11 cellular contexts compared by ENCODE assay signal in the genomic region with DNA sequence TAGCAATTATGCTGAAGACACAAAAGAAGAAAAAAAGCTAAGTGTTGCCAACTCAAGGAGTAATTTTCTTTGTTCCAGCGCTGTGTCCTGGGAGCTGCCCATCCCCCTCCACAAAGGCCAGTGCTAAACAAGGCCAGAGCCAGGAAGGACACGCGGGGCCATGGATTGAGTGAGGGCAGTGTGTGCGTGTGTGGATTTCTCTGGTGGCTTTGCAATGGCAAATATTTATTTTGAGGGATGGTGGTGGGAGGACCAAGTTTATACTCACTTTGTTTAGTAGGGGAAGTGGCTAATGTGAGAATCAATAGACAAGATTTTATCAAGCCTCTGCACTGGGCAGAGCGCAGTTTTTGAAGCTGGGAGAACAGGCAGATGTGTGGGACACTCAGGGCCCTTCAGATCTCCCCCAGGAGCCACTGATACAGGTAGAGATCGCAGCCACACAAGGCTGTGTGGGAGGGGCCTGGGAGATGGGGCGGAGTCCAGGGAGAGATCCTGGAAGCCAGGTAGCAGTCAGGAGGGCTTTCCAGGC. TPM values are rescaled to one million over a fixed set of nuclear protein-coding genes. Genes with fewer than 3 reads are reported as not detected.
DNase-seq lines count a peak whose midpoint lies in the region; ATAC-seq and TF ChIP-seq lines count a peak whose summit lies in the region.
"Had no signal": no experiment of that assay in that cellular context is flagged by ENCODE, and none has a peak within 500 bp of the region (broad histone marks: within the 10 kb centered on the region; RNA-seq: fewer than 3 reads in every experiment).

No MANE protein-coding gene starts in this region.

- H3K79me2 ChIP-seq in HCT116 (ENCODE audit: insufficient read depth, low read length), result peaks cover 98% of the 10 kb centered on the region

- H3K9me2 ChIP-seq in HCT116 (ENCODE audit: insufficient read depth), result no peaks in the 10 kb centered on the region

- no peaks in the 10 kb centered on the region for H3K9me3 ChIP-seq in HCT116 (ENCODE audit: control insufficient read depth in 1 of 2, insufficient read depth in 1 of 2, low read depth in 1 of 2, low read length in 2 of 2)
- H3K9me3 ChIP-seq in iPS-20b (ENCODE audit: insufficient read depth, low read depth, low read length), result no peaks in the 10 kb centered on the region

- RAD21 ChIA-PET in HCT116 (lab: Charles Lee; ENCODE audit: low non-redundant PET in 1 of 2, low total read pairs in 2 of 2, uncharacterized antibody in 2 of 2, unreplicated experiment in 2 of 2), result no interaction called here

- H2AFZ ChIP-seq in HCT116 (ENCODE audit: low read depth, low read length, poor library complexity, severe bottlenecking), result no peak overlapping the region

- no peak for TF ChIP-seq POLR2A in HCT116 (IDR thresholded peaks at IDR 0.05; ENCODE audit: borderline replicate concordance, extremely low read depth, insufficient read depth, insufficient read length)

- H3K27me3 ChIP-seq in HCT116 (ENCODE audit: insufficient read depth, low read length) (no peaks in the 10 kb centered on the region), iPS-20b (ENCODE audit: insufficient read depth, low read length) (no peaks in the 10 kb centered on the region)

- peaks cover 31% of the 10 kb centered on the region; the same call in 1 of the 2 replicates for H4K20me1 ChIP-seq in HCT116 (ENCODE audit: insufficient read depth)

- intact Hi-C loops in HCT116 (cut with micrococcal nuclease), result no loop called here
- intact Hi-C loops in posterior vena cava (cut with DNase I), result loop anchor here in 1 of 2 donors (5.0 kb wide), 1 partner anchor 1683 kb away; no protein-coding TSS in a partner anchor

- CTCF ChIA-PET in HCT116 (lab: Charles Lee), result no interaction called here

- no peak overlapping the region for H3K4me3 ChIP-seq in HCT116 (replicated peaks in 1 of 2; ENCODE audit: low read depth in 1 of 2, low read length in 2 of 2)
- H3K4me3 ChIP-seq in iPS-20b (ENCODE audit: low read length), result no peak overlapping the region

- no peak for DNase-seq in HCT116 (ENCODE audit: low read depth, low spot score)
- peak; percentile 55 for DNase-seq in posterior vena cava (ENCODE audit: low spot score)
- DNase-seq in GM13976 (ENCODE audit: low spot score), result no peak
- DNase-seq in NCI-H128 (lab: John Stamatoyannopoulos, UW; ENCODE audit: unreplicated experiment), result no peak
- DNase-seq: activated CD8-positive, alpha-beta T cell treated with anti-CD3 and anti-CD28 coated beads for 36 hours; DMS79; effector memory CD4-positive, alpha-beta T cell had no signal

- H3K4me2 ChIP-seq in HCT116 (ENCODE audit: low read length), result peak overlapping the region; percentile 12; the same call in 1 of the 2 replicates

- TF ChIP-seq RAD21 in HCT116 (IDR thresholded peaks at IDR 0.05; ENCODE audit: low read depth), result no peak

- H3K27ac ChIP-seq in HCT116 (ENCODE audit: low read depth, low read length) (no peak overlapping the region), VCaP (peak overlapping the region; percentile 88), iPS-20b (ENCODE audit: low read length) (no peak overlapping the region)

- H3K4me1 ChIP-seq in HCT116 (ENCODE audit: control insufficient read depth in 1 of 2, insufficient read depth in 2 of 2, low read length in 2 of 2) (peaks cover 37 to 56% of the 10 kb centered on the region in 2 experiments), iPS-20b (ENCODE audit: insufficient read depth, low read length) (peaks cover 48% of the 10 kb centered on the region)

- H3K36me3 ChIP-seq in HCT116 (ENCODE audit: control insufficient read depth in 1 of 2, insufficient read depth in 2 of 2, low read length in 2 of 2) (no peaks in the 10 kb centered on the region), iPS-20b (ENCODE audit: insufficient read depth, low read depth, low read length) (no peaks in the 10 kb centered on the region)

- POLR2A ChIA-PET in HCT116 (lab: Charles Lee), result no interaction called here

- H3K9ac ChIP-seq in HCT116 (ENCODE audit: low read length) (no peak overlapping the region), iPS-20b (ENCODE audit: low read depth, low read length) (peak overlapping the region; percentile 67; the same call in 1 of the 2 replicates)

- no peak for TF ChIP-seq CTCF in HCT116 (IDR thresholded peaks at IDR 0.05 in 2 of 3, conservative IDR thresholded peaks at IDR 0.05 in 1 of 3; ENCODE audit: borderline replicate concordance in 1 of 3, insufficient read depth in 1 of 3, low read depth in 2 of 3, low read length in 2 of 3)
- no peak for TF ChIP-seq CTCF in VCaP (conservative IDR thresholded peaks at IDR 0.05)
- no peak for TF ChIP-seq CTCF in GM13976 (IDR thresholded peaks at IDR 0.05; ENCODE audit: borderline replicate concordance, control extremely low read depth, extremely low read depth, insufficient read depth, missing control alignments)

- BruUV-seq in HCT116 (replicated peaks; lab: Mats Ljungman, UMichigan), result no TSS peak

- in situ Hi-C loops in GM13976 (cut with MboI; ENCODE audit: low sequenced_read_pairs, unreplicated experiment), result no loop called here

- ATAC-seq in HCT116 (peak; percentile 66), HG03280 (IDR thresholded peaks at IDR 0.05; ENCODE audit: unreplicated experiment) (no peak), GM18511 (IDR thresholded peaks at IDR 0.05; ENCODE audit: unreplicated experiment) (no peak)
- ATAC-seq: activated CD8-positive, alpha-beta T cell treated with anti-CD3 and anti-CD28 coated beads for 36 hours had no signal

TF ChIP-seq in HCT116, 20 proteins besides CTCF, POLR2A, EP300 and RAD21:
- no peak for TF ChIP-seq SP1 (IDR thresholded peaks at IDR 0.05; ENCODE audit: low read depth)
- TF ChIP-seq JUND (IDR thresholded peaks at IDR 0.05), result no peak
- TF ChIP-seq YY1 (IDR thresholded peaks at IDR 0.05; ENCODE audit: extremely low read depth, insufficient replicate concordance, low read depth, low read length), result no peak
- TF ChIP-seq, protein P1, sequence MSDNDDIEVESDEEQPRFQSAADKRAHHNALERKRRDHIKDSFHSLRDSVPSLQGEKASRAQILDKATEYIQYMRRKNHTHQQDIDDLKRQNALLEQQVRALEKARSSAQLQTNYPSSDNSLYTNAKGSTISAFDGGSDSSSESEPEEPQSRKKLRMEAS (IDR thresholded peaks at IDR 0.05), result no peak
- TF ChIP-seq EZH2phosphoT487 (IDR thresholded peaks at IDR 0.05; ENCODE audit: borderline replicate concordance), result no peak
- TF ChIP-seq, protein P2, sequence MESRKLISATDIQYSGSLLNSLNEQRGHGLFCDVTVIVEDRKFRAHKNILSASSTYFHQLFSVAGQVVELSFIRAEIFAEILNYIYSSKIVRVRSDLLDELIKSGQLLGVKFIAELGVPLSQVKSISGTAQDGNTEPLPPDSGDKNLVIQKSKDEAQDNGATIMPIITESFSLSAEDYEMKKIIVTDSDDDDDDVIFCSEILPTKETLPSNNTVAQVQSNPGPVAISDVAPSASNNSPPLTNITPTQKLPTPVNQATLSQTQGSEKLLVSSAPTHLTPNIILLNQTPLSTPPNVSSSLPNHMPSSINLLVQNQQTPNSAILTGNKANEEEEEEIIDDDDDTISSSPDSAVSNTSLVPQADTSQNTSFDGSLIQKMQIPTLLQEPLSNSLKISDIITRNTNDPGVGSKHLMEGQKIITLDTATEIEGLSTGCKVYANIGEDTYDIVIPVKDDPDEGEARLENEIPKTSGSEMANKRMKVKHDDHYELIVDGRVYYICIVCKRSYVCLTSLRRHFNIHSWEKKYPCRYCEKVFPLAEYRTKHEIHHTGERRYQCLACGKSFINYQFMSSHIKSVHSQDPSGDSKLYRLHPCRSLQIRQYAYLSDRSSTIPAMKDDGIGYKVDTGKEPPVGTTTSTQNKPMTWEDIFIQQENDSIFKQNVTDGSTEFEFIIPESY (IDR thresholded peaks at IDR 0.05; ENCODE audit: extremely low read depth, insufficient replicate concordance, low read length), result no peak

RNA-seq across cellular contexts. Expression of a gene that starts 11.4 kb away (rescaled TPM):
- total RNA-seq in HCT116 (2021; ENCODE audit: unreplicated experiment) (43.8 TPM), posterior vena cava (10 to 100 TPM; 28.9 to 33.3 TPM)
- polyA plus RNA-seq in HCT116 (2012), result 24.8 and 28.5 TPM in 2 replicates
